In genomic region chr5:143050183-143050582, GRCh38 we compare ENCODE assay signal across 16 cellular contexts.
"Had no signal": no experiment of that assay in that cellular context is flagged by ENCODE, and none has a peak within 500 bp of the region (broad histone marks: within the 10 kb centered on the region; RNA-seq: fewer than 3 reads in every experiment).

No MANE protein-coding gene starts in this region.

- H3K27ac ChIP-seq: body of pancreas had no signal

- H3K9me3 Mint-ChIP-seq: endodermal cell; naive thymus-derived CD4-positive, alpha-beta T cell had no signal

- ATAC-seq: activated CD8-positive, alpha-beta memory T cell treated with anti-CD3 and anti-CD28 coated beads, Interleukin-2, amount 10 ng/mL, durations not matched to agents 7 days and 5 days; body of pancreas; lower lobe of right lung; naive thymus-derived CD4-positive, alpha-beta T cell had no signal

- H3K27me3 Mint-ChIP-seq: activated CD8-positive, alpha-beta memory T cell treated with anti-CD3 and anti-CD28 coated beads, Interleukin-2, amount 10 ng/mL, durations not matched to agents 7 days and 5 days; naive thymus-derived CD4-positive, alpha-beta T cell had no signal

- H3K9me3 ChIP-seq: body of pancreas, lower lobe of right lung, stomach, thoracic aorta had no signal

- H3K27me3 ChIP-seq: body of pancreas, stomach had no signal

- H3K4me3 Mint-ChIP-seq: activated CD8-positive, alpha-beta memory T cell treated with anti-CD3 and anti-CD28 coated beads, Interleukin-2, amount 10 ng/mL, durations not matched to agents 7 days and 5 days; endodermal cell had no signal

- DNase-seq: activated CD4-positive, alpha-beta T cell treated with anti-CD3 and anti-CD28 coated beads for 4 hours; activated CD8-positive, alpha-beta memory T cell treated with anti-CD3 and anti-CD28 coated beads, Interleukin-2, amount 10 ng/mL, durations not matched to agents 7 days and 5 days; activated T-cell treated with anti-CD3 and anti-CD28 coated beads, Interleukin-2, amount 50 U/mL, for 48 hours; body of pancreas; central memory CD4-positive, alpha-beta T cell; dermis blood vessel endothelial cell; endodermal cell; erythroblast; hypothalamus; lower lobe of right lung; naive thymus-derived CD4-positive, alpha-beta T cell; stimulated activated CD4-positive, alpha-beta T cell treated with anti-CD3 and anti-CD28 coated beads, Interleukin-4, amount 100 ng/mL, for 1 hour; stimulated activated CD8-positive, alpha-beta memory T cell treated with anti-CD3 and anti-CD28 coated beads, Interleukin-4, amount 100 ng/mL, for 48 hours; stomach; T-helper 9 cell had no signal

- H3K27ac Mint-ChIP-seq: activated CD8-positive, alpha-beta memory T cell treated with anti-CD3 and anti-CD28 coated beads, Interleukin-2, amount 10 ng/mL, durations not matched to agents 7 days and 5 days; endodermal cell had no signal

- H3K4me3 ChIP-seq: body of pancreas, lower lobe of right lung, stomach, thoracic aorta had no signal

- H3K36me3 ChIP-seq: lower lobe of right lung, thoracic aorta had no signal
